Comparison of ENCODE assay signal across 25 cellular contexts in genomic region chr5:78178356-78178755, GRCh38.
"Had no signal": no experiment of that assay in that cellular context is flagged by ENCODE, and none has a peak within 500 bp of the region (broad histone marks: within the 10 kb centered on the region; RNA-seq: fewer than 3 reads in every experiment).

No MANE protein-coding gene starts in this region.

- H3K36me3 ChIP-seq: colonic mucosa had no signal

- H3K27ac ChIP-seq: colonic mucosa, epithelial cell of prostate, esophagus squamous epithelium, foreskin keratinocyte, gastroesophageal sphincter, heart right ventricle, left lung, lower lobe of right lung had no signal

- ATAC-seq: effector memory CD8-positive, alpha-beta T cell; esophagus mucosa; foreskin keratinocyte; gastroesophageal sphincter; heart right ventricle; left cardiac atrium; left lung; left ventricle myocardium superior; lower lobe of right lung; mucosa of descending colon had no signal

- DNase-seq: colonic mucosa; cortex of kidney; effector CD8-positive, alpha-beta T cell; effector memory CD8-positive, alpha-beta T cell; endodermal cell; erythroblast; esophagus squamous epithelium; foreskin keratinocyte; glutamatergic neuron; head of caudate nucleus; heart right ventricle; hippocampal formation; left cardiac atrium; left lung; left ventricle myocardium superior; lower lobe of right lung; mesenchymal stem cell; mucosa of descending colon; naive B cell had no signal

- H3K9me3 ChIP-seq: colonic mucosa, esophagus squamous epithelium, gastroesophageal sphincter, heart right ventricle, left lung, lower lobe of right lung, mucosa of descending colon had no signal

- FAIRE-seq: endometrium, frontal cortex, keratinocyte had no signal

- H3K27me3 ChIP-seq: colonic mucosa, esophagus squamous epithelium, foreskin keratinocyte, gastroesophageal sphincter, heart right ventricle, left lung had no signal

- H3K4me3 ChIP-seq: colonic mucosa, esophagus squamous epithelium, gastroesophageal sphincter, heart right ventricle, left lung, lower lobe of right lung, mucosa of descending colon had no signal

- H3K4me1 ChIP-seq: colonic mucosa, esophagus squamous epithelium, foreskin keratinocyte, gastroesophageal sphincter, heart right ventricle, left lung, lower lobe of right lung had no signal
